10 cellular contexts compared by ENCODE assay signal in the genomic region with DNA sequence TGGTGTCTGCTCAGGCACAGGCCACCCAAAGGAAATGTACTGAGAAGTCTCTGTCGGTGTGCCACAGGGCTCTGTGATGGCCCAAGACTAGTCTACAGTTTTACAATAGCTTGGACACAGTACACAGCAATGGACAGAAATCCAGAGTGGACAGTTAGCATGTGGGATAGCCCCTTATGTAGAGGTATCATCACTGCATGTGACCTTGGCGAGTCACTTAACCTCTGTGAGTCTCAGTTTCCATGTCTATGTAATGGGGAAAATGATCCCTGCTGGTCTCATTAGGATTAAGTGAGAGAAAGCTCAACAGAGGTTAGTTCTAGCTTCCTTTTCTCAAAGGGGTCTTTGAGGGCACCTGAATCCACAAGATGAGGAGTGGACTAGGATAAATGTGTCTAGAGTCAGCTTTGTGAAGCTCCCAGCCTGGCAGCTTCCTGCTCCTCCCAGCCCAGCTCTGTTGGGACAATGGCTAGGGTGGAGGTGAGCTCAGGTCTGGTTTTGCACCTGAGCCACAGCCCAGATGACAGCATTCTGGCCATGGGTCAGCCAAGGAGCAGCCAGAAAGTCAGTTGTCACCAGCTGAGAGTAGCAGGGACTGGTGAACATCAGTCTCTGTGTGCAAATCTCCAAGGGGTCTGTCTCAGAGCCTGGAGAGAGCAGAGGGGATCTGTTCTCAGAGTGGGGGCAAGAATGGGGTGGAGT. TPM values are rescaled to one million over a fixed set of nuclear protein-coding genes. Genes with fewer than 3 reads are reported as not detected.
"Had no signal": no experiment of that assay in that cellular context is flagged by ENCODE, and none has a peak within 500 bp of the region (broad histone marks: within the 10 kb centered on the region; RNA-seq: fewer than 3 reads in every experiment).

No MANE protein-coding gene starts in this region.

- H3K27ac Mint-ChIP-seq: H9, IgD-negative memory B cell had no signal

- H3K4me3 Mint-ChIP-seq: H9, IgD-negative memory B cell had no signal

- FAIRE-seq: H54, HepG2 had no signal

- H3K9me3 Mint-ChIP-seq: H9, IgD-negative memory B cell had no signal

- H3K27me3 Mint-ChIP-seq: IgD-negative memory B cell had no signal

- H3K4me3 ChIP-seq: GM23248 had no signal

- H2AFZ ChIP-seq: GM23248 had no signal

- H3K9ac ChIP-seq: GM23248 had no signal

- DNase-seq: GM23248, GOT3, H9, HCEC 1CT, KG1 had no signal

- H3K27ac ChIP-seq: GM23248, HL-60 had no signal

- H3K4me1 Mint-ChIP-seq: IgD-negative memory B cell had no signal

RNA-seq across cellular contexts. Expression of a gene that starts 17.9 kb away (rescaled TPM):
- total RNA-seq: GM23248, HepG2, HT1080 had no signal
- polyA plus RNA-seq: HepG2, IgD-negative memory B cell had no signal
